In the genomic region with DNA sequence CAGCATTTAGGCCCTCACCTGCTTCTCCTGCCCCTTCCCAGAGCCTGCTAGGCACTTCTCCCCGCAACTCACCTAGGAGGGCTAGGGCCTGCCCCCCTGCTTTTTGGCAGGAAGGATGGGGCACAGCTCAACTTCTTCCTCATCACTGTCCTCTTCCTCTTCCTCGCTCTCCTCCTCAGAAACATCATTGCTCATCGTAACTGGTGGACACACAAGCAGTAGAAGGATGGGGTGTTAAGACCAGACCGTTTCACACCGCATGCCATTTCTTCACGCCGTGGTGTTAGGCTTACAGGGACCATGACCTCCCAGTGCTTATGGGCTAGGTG, we compare ENCODE assay signal across 10 cellular contexts. TPM values are rescaled to one million over a fixed set of nuclear protein-coding genes. Genes with fewer than 3 reads are reported as not detected.
DNase-seq lines count a peak whose midpoint lies in the region; ATAC-seq and TF ChIP-seq lines count a peak whose summit lies in the region.
"Had no signal": no experiment of that assay in that cellular context is flagged by ENCODE, and none has a peak within 500 bp of the region (broad histone marks: within the 10 kb centered on the region; RNA-seq: fewer than 3 reads in every experiment).

No MANE protein-coding gene starts in this region.

- peaks cover 7 to 24% of the 10 kb centered on the region in 2 donors for H3K36me3 Mint-ChIP-seq in CD4-positive, alpha-beta memory T cell
- peaks cover 5% of the 10 kb centered on the region; the same call in 1 of the 2 replicates for H3K36me3 Mint-ChIP-seq in HFFc6 (ENCODE audit: low read depth)
- H3K36me3 Mint-ChIP-seq in activated T-helper 17 cell treated with anti-CD3 and anti-CD28 coated beads, Interleukin-2, amount 50 U/mL, for 72 hours (ENCODE audit: low read depth) = peaks cover 86% of the 10 kb centered on the region
- peaks cover 12% of the 10 kb centered on the region for H3K36me3 Mint-ChIP-seq in natural killer cell

- no peak overlapping the region for H3K4me3 ChIP-seq in CD4-positive, alpha-beta memory T cell (ENCODE audit: low read length in 2 of 2)

- POLR2A ChIA-PET in CD4-positive, alpha-beta memory T cell (lab: Charles Lee; ENCODE audit: partially characterized antibody) = interaction anchor here (0.8 to 4.8 kb wide), 4 partner anchors 17 to 41 kb away, joined by 3 to 64 read pairs (median 3); a partner anchor contains a TSS

- TF ChIP-seq CTCF in HFFc6 (IDR thresholded peaks at IDR 0.05) (no peak), natural killer cell (IDR thresholded peaks at IDR 0.05) (no peak)

- peaks cover 40 to 83% (median 55%) of the 10 kb centered on the region in 4 donors for H3K4me1 Mint-ChIP-seq in CD4-positive, alpha-beta memory T cell
- H3K4me1 Mint-ChIP-seq in HFFc6 (ENCODE audit: low read depth) (peaks cover 51% of the 10 kb centered on the region), natural killer cell (peaks cover 55 to 62% of the 10 kb centered on the region in 2 donors)
- peaks cover 23% of the 10 kb centered on the region for H3K4me1 Mint-ChIP-seq in activated T-helper 17 cell treated with anti-CD3 and anti-CD28 coated beads, Interleukin-2, amount 50 U/mL, for 72 hours

- no peak for ATAC-seq in activated T-helper 17 cell treated with anti-CD3 and anti-CD28 coated beads, Interleukin-2, amount 50 U/mL, for 72 hours (replicated peaks)
- ATAC-seq in natural killer cell (no peak), GM19328 (IDR thresholded peaks at IDR 0.05; ENCODE audit: unreplicated experiment) (no peak), HG03457 (IDR thresholded peaks at IDR 0.05; ENCODE audit: unreplicated experiment) (no peak)

- peaks cover 17% of the 10 kb centered on the region for H3K36me3 ChIP-seq in CD4-positive, alpha-beta memory T cell (ENCODE audit: insufficient read depth, low read length)

- peak overlapping the region in 6 of 7 donors; percentile 1 to 64 (median 36) for H3K27ac Mint-ChIP-seq in CD4-positive, alpha-beta memory T cell
- H3K27ac Mint-ChIP-seq in HFFc6 = peak overlapping the region; percentile 94
- peak overlapping the region; percentile 98 for H3K27ac Mint-ChIP-seq in activated T-helper 17 cell treated with anti-CD3 and anti-CD28 coated beads, Interleukin-2, amount 50 U/mL, for 72 hours
- H3K27ac Mint-ChIP-seq in natural killer cell = peak overlapping the region in 1 of 2 donors; percentile 58

- H3K27ac ChIP-seq in CD4-positive, alpha-beta memory T cell (ENCODE audit: low read depth, low read length) = no peak overlapping the region

- peak in 1 of 5 donors; percentile 34 for DNase-seq in CD4-positive, alpha-beta memory T cell
- DNase-seq in HFFc6 (no peak), natural killer cell (no peak), NCI-H2081 (lab: John Stamatoyannopoulos, UW) (no peak), SKM-1 treated with dmso at 0.1 percent for 144 hours (lab: John Stamatoyannopoulos, UW; ENCODE audit: unreplicated experiment) (no peak)

- H3K4me3 Mint-ChIP-seq in CD4-positive, alpha-beta memory T cell = peak overlapping the region; percentile 8 to 100 (median 73)
- H3K4me3 Mint-ChIP-seq in HFFc6 = peak overlapping the region; percentile 98
- peak overlapping the region; percentile 98 for H3K4me3 Mint-ChIP-seq in activated T-helper 17 cell treated with anti-CD3 and anti-CD28 coated beads, Interleukin-2, amount 50 U/mL, for 72 hours
- H3K4me3 Mint-ChIP-seq in natural killer cell = peak overlapping the region; percentile 71

- H3K27me3 ChIP-seq in CD4-positive, alpha-beta memory T cell (ENCODE audit: insufficient read depth, low read length) = peaks cover 23% of the 10 kb centered on the region

- peaks cover 68% of the 10 kb centered on the region for H3K4me1 ChIP-seq in CD4-positive, alpha-beta memory T cell (ENCODE audit: insufficient read depth, low read length)

- H3K27me3 Mint-ChIP-seq in CD4-positive, alpha-beta memory T cell = peaks cover 19 to 20% of the 10 kb centered on the region in 2 donors
- H3K27me3 Mint-ChIP-seq in HFFc6 (ENCODE audit: insufficient read depth) (peaks cover 15% of the 10 kb centered on the region), natural killer cell (ENCODE audit: low read depth in 2 of 2) (peaks cover 22 to 25% of the 10 kb centered on the region in 2 donors)
- peaks cover 20% of the 10 kb centered on the region for H3K27me3 Mint-ChIP-seq in activated T-helper 17 cell treated with anti-CD3 and anti-CD28 coated beads, Interleukin-2, amount 50 U/mL, for 72 hours

- CTCF ChIA-PET in CD4-positive, alpha-beta memory T cell (lab: Charles Lee; ENCODE audit: partially characterized antibody) = interaction anchor here (0.6 to 4.1 kb wide), 36 partner anchors 8 to 1214 kb away, joined by 3 to 35 read pairs (median 4); a partner anchor contains a TSS

- H3K9me3 Mint-ChIP-seq in CD4-positive, alpha-beta memory T cell = peaks cover 0 to 2% (median 0%) of the 10 kb centered on the region in 8 donors
- no peaks in the 10 kb centered on the region; the same call in 1 of the 2 replicates for H3K9me3 Mint-ChIP-seq in HFFc6
- H3K9me3 Mint-ChIP-seq in activated T-helper 17 cell treated with anti-CD3 and anti-CD28 coated beads, Interleukin-2, amount 50 U/mL, for 72 hours = no peaks in the 10 kb centered on the region
- no peaks in the 10 kb centered on the region for H3K9me3 Mint-ChIP-seq in natural killer cell

- H3K9me3 ChIP-seq in CD4-positive, alpha-beta memory T cell (ENCODE audit: control insufficient read depth in 1 of 2, low read length in 2 of 2) = no peaks in the 10 kb centered on the region

- intact Hi-C loops in CD4-positive, alpha-beta memory T cell (cut with micrococcal nuclease) = loop anchor here (1.0 to 5.0 kb wide), 6 partner anchors 87 to 568 kb away; a partner anchor contains a TSS
- intact Hi-C loops in natural killer cell (cut with micrococcal nuclease) = loop anchor here (2.0 to 5.0 kb wide), 2 partner anchors 179 to 291 kb away; no protein-coding TSS in a partner anchor

RNA-seq across cellular contexts. Expression of a gene that starts 1.6 kb away (rescaled TPM):
- total RNA-seq in CD4-positive, alpha-beta memory T cell = 10 to 100 TPM; 11.1 to 12.4 TPM
- 1 to 10 TPM; 5.3 to 6.8 TPM for polyA plus RNA-seq in CD4-positive, alpha-beta memory T cell
- 10 to 100 TPM; 51.8 to 64.6 (median 54.8) TPM for total RNA-seq in HFFc6 (2021; fragmentation: NEBNext Ultra II Directional; extraction: Animal tissue kit (Norgen Biotek cat#: 25700))
- total RNA-seq in activated T-helper 17 cell treated with anti-CD3 and anti-CD28 coated beads, Interleukin-2, amount 50 U/mL, for 72 hours = 100 to 1,000 TPM in 1 of 2 donors, 10 to 100 TPM in 1; 72.6 to 162 TPM
- total RNA-seq in natural killer cell = 1 to 10 TPM; 8.2 to 9.0 (median 8.5) TPM

RNA-seq across cellular contexts. Expression of a gene that starts 5.7 kb away (rescaled TPM):
- total RNA-seq in CD4-positive, alpha-beta memory T cell = not detected
- not detected for polyA plus RNA-seq in CD4-positive, alpha-beta memory T cell
- not detected for total RNA-seq in HFFc6 (2021; fragmentation: NEBNext Ultra II Directional; extraction: Animal tissue kit (Norgen Biotek cat#: 25700))
- total RNA-seq in activated T-helper 17 cell treated with anti-CD3 and anti-CD28 coated beads, Interleukin-2, amount 50 U/mL, for 72 hours = not detected
- total RNA-seq in natural killer cell = not detected
- total RNA-seq: pulmonary artery endothelial cell had no signal
- polyA plus RNA-seq: endothelial cell of umbilical vein had no signal

RNA-seq across cellular contexts. Expression of a gene that starts 36.6 kb away (rescaled TPM):
- total RNA-seq in CD4-positive, alpha-beta memory T cell = 100 to 1,000 TPM; 307 to 325 TPM
- polyA plus RNA-seq in CD4-positive, alpha-beta memory T cell = 10 to 100 TPM; 26.6 to 49.2 TPM
- 10 to 100 TPM; 56.2 to 61.6 (median 59.1) TPM for total RNA-seq in HFFc6 (2021; fragmentation: NEBNext Ultra II Directional; extraction: Animal tissue kit (Norgen Biotek cat#: 25700))
- 100 to 1,000 TPM; 119 to 291 TPM for total RNA-seq in activated T-helper 17 cell treated with anti-CD3 and anti-CD28 coated beads, Interleukin-2, amount 50 U/mL, for 72 hours
- 100 to 1,000 TPM; 427 to 488 (median 481) TPM for total RNA-seq in natural killer cell
